In genomic region chr7:116139007-116139406, GRCh38 we compare ENCODE assay signal across 1 cellular context.
TF ChIP-seq lines count a peak whose summit lies in the region.

No MANE protein-coding gene starts in this region.

TF ChIP-seq in H1, 55 proteins besides CTCF, POLR2A, EP300 and RAD21 (continued from another document):
- TF ChIP-seq CHD7 (IDR thresholded peaks at IDR 0.05; ENCODE audit: insufficient replicate concordance, low read length) (no peak), SP1 (IDR thresholded peaks at IDR 0.05; ENCODE audit: low read depth, low read length) (no peak), JUN (IDR thresholded peaks at IDR 0.05; ENCODE audit: low read depth, low read length) (no peak), ZNF274 (IDR thresholded peaks at IDR 0.05; ENCODE audit: borderline replicate concordance, extremely low read depth, low read length) (no peak), BACH1 (IDR thresholded peaks at IDR 0.05; ENCODE audit: low read length) (no peak), BCL11A (IDR thresholded peaks at IDR 0.05; ENCODE audit: low read depth in 2 of 2, low read length in 2 of 2) (no peak), MAX (IDR thresholded peaks at IDR 0.05) (no peak), GTF2F1 (IDR thresholded peaks at IDR 0.05; ENCODE audit: borderline replicate concordance, low read depth, low read length) (no peak)
